In genomic region chr5:32903613-32904012, GRCh38 we compare ENCODE assay signal across 3 cellular contexts.
TF ChIP-seq lines count a peak whose summit lies in the region.

No MANE protein-coding gene starts in this region.

TF ChIP-seq in A549, 52 proteins besides CTCF, POLR2A, EP300 and RAD21:
- TF ChIP-seq MAFK (IDR thresholded peaks at IDR 0.05; ENCODE audit: partially characterized antibody) = peak; percentile 88
- peak; percentile 62 for TF ChIP-seq NFE2L2 (conservative IDR thresholded peaks at IDR 0.05; ENCODE audit: low read length)
- TF ChIP-seq ATOH8 (CRISPR knock-in tag; IDR thresholded peaks at IDR 0.05; ENCODE audit: low read depth) = no peak
- no peak for TF ChIP-seq ZC3H11A (IDR thresholded peaks at IDR 0.05)
- TF ChIP-seq CHD2 (IDR thresholded peaks at IDR 0.05; ENCODE audit: low read length, partially characterized antibody) = no peak
- TF ChIP-seq JUNB (IDR thresholded peaks at IDR 0.05) = no peak
- TF ChIP-seq HEYL (CRISPR knock-in tag; IDR thresholded peaks at IDR 0.05) = no peak
TF ChIP-seq in A549: peak in this region for 2.

TF ChIP-seq in IMR-90, 13 proteins besides CTCF, POLR2A, EP300 and RAD21:
- TF ChIP-seq CHD1 (IDR thresholded peaks at IDR 0.05; ENCODE audit: low read depth, low read length) (no peak), RCOR1 (IDR thresholded peaks at IDR 0.05; ENCODE audit: insufficient replicate concordance, low read length) (no peak), MAFK (IDR thresholded peaks at IDR 0.05; ENCODE audit: low read depth, low read length) (peak; percentile 73), MXI1 (IDR thresholded peaks at IDR 0.05; ENCODE audit: borderline replicate concordance, low read depth, low read length) (no peak), ELK1 (IDR thresholded peaks at IDR 0.05; ENCODE audit: borderline replicate concordance, low read depth, low read length) (no peak), NFE2L2 (IDR thresholded peaks at IDR 0.05; ENCODE audit: low read depth, low read length) (peak; percentile 94), USF2 (IDR thresholded peaks at IDR 0.05; ENCODE audit: low read depth, low read length) (no peak), BHLHE40 (IDR thresholded peaks at IDR 0.05; ENCODE audit: low read depth, low read length) (no peak), RFX5 (IDR thresholded peaks at IDR 0.05; ENCODE audit: low read depth, low read length) (no peak), CEBPB (IDR thresholded peaks at IDR 0.05; ENCODE audit: low read depth, low read length) (no peak)
TF ChIP-seq in IMR-90: peak in this region for 2.

TF ChIP-seq in H1, 55 proteins besides CTCF, POLR2A, EP300 and RAD21:
- TF ChIP-seq TAF1 (IDR thresholded peaks at IDR 0.05; ENCODE audit: low read depth, low read length) = no peak
- TF ChIP-seq ATF3 (IDR thresholded peaks at IDR 0.05; ENCODE audit: insufficient read depth, low read depth, low read length) = no peak
- peak; percentile 56; the same call in 1 of the 2 replicates for TF ChIP-seq BACH1 (IDR thresholded peaks at IDR 0.05; ENCODE audit: low read length)
- TF ChIP-seq SP2 (IDR thresholded peaks at IDR 0.05; ENCODE audit: low read length) = no peak
- TF ChIP-seq EZH2 (IDR thresholded peaks at IDR 0.05; ENCODE audit: low read depth, low read length, severe bottlenecking) = no peak
- no peak for TF ChIP-seq HDAC2 (IDR thresholded peaks at IDR 0.05; ENCODE audit: borderline replicate concordance in 1 of 2, low read depth in 2 of 2, low read length in 2 of 2)
- TF ChIP-seq SAP30 (IDR thresholded peaks at IDR 0.05; ENCODE audit: insufficient read depth, insufficient replicate concordance, low read length) = no peak
- TF ChIP-seq SP4 (IDR thresholded peaks at IDR 0.05; ENCODE audit: low read length) = no peak
- no peak for TF ChIP-seq MAFK (IDR thresholded peaks at IDR 0.05; ENCODE audit: low read depth, low read length)
